Comparison of ENCODE assay signal across 1 cellular context in genomic region chr22:46321387-46321775, GRCh38.
TF ChIP-seq lines count a peak whose summit lies in the region.

No MANE protein-coding gene starts in this region.

TF ChIP-seq in GM23338, 12 proteins besides CTCF, POLR2A, EP300 and RAD21 (continued from another document):
- TF ChIP-seq ZNF462 (CRISPR knock-in tag; IDR thresholded peaks at IDR 0.05), result no peak
- no peak for TF ChIP-seq ZNF331 (CRISPR knock-in tag; IDR thresholded peaks at IDR 0.05; ENCODE audit: low read depth)
- no peak for TF ChIP-seq POLR2AphosphoS5 (IDR thresholded peaks at IDR 0.05; ENCODE audit: low read depth)
- no peak for TF ChIP-seq EZH2phosphoT487 (IDR thresholded peaks at IDR 0.05; ENCODE audit: unreplicated experiment)
- no peak for TF ChIP-seq CREB1 (CRISPR knock-in tag; IDR thresholded peaks at IDR 0.05; ENCODE audit: low read depth)
- no peak for TF ChIP-seq STAT1 (IDR thresholded peaks at IDR 0.05; ENCODE audit: unreplicated experiment)
